In genomic region chr4:81919238-81919637, GRCh38 we compare ENCODE assay signal across 9 cellular contexts.
DNase-seq lines count a peak whose midpoint lies in the region; ATAC-seq and TF ChIP-seq lines count a peak whose summit lies in the region.
"Had no signal": no experiment of that assay in that cellular context is flagged by ENCODE, and none has a peak within 500 bp of the region (broad histone marks: within the 10 kb centered on the region; RNA-seq: fewer than 3 reads in every experiment).

No MANE protein-coding gene starts in this region.

- no peaks in the 10 kb centered on the region for H3K36me3 ChIP-seq in neural progenitor cell

- ATAC-seq in GM19025 (IDR thresholded peaks at IDR 0.05; ENCODE audit: low read depth, unreplicated experiment) (peak; percentile 65), HG03442 (IDR thresholded peaks at IDR 0.05; ENCODE audit: unreplicated experiment) (peak; percentile 56), activated B cell treated with CpG ODN at 0.5 μM for 24 hours (ENCODE audit: low read depth) (peak; percentile 72), HG03460 (IDR thresholded peaks at IDR 0.05; ENCODE audit: unreplicated experiment) (no peak)

- intact Hi-C loops in activated B cell treated with CpG ODN at 0.5 μM for 24 hours (cut with micrococcal nuclease) = loop anchor here (1.0 to 10.0 kb wide), 4 partner anchors 74 to 513 kb away; no protein-coding TSS in a partner anchor

- H2AFZ ChIP-seq in neural progenitor cell (replicated peaks) = no peak overlapping the region

- H3K9me3 Mint-ChIP-seq in activated B cell treated with CpG ODN at 0.5 μM for 24 hours (no peaks in the 10 kb centered on the region), neural progenitor cell (no peaks in the 10 kb centered on the region)

- no peaks in the 10 kb centered on the region for H3K4me1 Mint-ChIP-seq in activated B cell treated with CpG ODN at 0.5 μM for 24 hours
- H3K4me1 Mint-ChIP-seq in neural progenitor cell = peaks cover 11% of the 10 kb centered on the region

- H3K4me3 Mint-ChIP-seq in activated B cell treated with CpG ODN at 0.5 μM for 24 hours (no peak overlapping the region), neural progenitor cell (no peak overlapping the region)
- H3K4me3 Mint-ChIP-seq: IgD-negative memory B cell had no signal

- H3K4me1 ChIP-seq in neural progenitor cell = peaks cover 4% of the 10 kb centered on the region

- H3K27me3 ChIP-seq in neural progenitor cell = no peaks in the 10 kb centered on the region

- H3K9ac ChIP-seq in neural progenitor cell = no peak overlapping the region

- CTCF ChIA-PET in activated B cell treated with CpG ODN at 0.5 μM for 24 hours (lab: Charles Lee) = interaction anchor here (0.8 to 2.2 kb wide), 7 partner anchors 9 to 454 kb away, joined by 3 to 10 read pairs (median 5); no protein-coding TSS in a partner anchor

- H3K36me3 Mint-ChIP-seq in activated B cell treated with CpG ODN at 0.5 μM for 24 hours (ENCODE audit: low read depth) (no peaks in the 10 kb centered on the region), neural progenitor cell (no peaks in the 10 kb centered on the region)
- H3K36me3 Mint-ChIP-seq: IgD-negative memory B cell had no signal

- H3F3A ChIP-seq in neural progenitor cell (ENCODE audit: low read depth) = no peaks in the 10 kb centered on the region

- H3K79me2 ChIP-seq in neural progenitor cell (ENCODE audit: low read depth) = no peaks in the 10 kb centered on the region

- POLR2A ChIA-PET in activated B cell treated with CpG ODN at 0.5 μM for 24 hours (lab: Charles Lee) = no interaction called here

- no peak overlapping the region for H3K4me2 ChIP-seq in neural progenitor cell

- TF ChIP-seq CTCF in activated B cell treated with CpG ODN at 0.5 μM for 24 hours (IDR thresholded peaks at IDR 0.05) (no peak), neural progenitor cell (IDR thresholded peaks at IDR 0.05) (peak; percentile 51)

- DNase-seq in COLO829 (ENCODE audit: low spot score) (peak; percentile 42), activated B cell treated with CpG ODN at 0.5 μM for 24 hours (no peak), neural progenitor cell (ENCODE audit: low spot score) (peak; percentile 53), NCI-H774 (lab: John Stamatoyannopoulos, UW) (no peak)
- no peak for DNase-seq in activated naive CD4-positive, alpha-beta T cell treated with Interleukin-2 at 50 U/mL for 16 hours

- H3K4me3 ChIP-seq in neural progenitor cell = no peak overlapping the region

- peaks cover 9% of the 10 kb centered on the region for H3K27me3 Mint-ChIP-seq in activated B cell treated with CpG ODN at 0.5 μM for 24 hours
- H3K27me3 Mint-ChIP-seq in neural progenitor cell (ENCODE audit: insufficient read depth, low read depth) = peaks cover 6% of the 10 kb centered on the region

- H3K27ac ChIP-seq in neural progenitor cell = no peak overlapping the region

- H3K27ac Mint-ChIP-seq in activated B cell treated with CpG ODN at 0.5 μM for 24 hours (no peak overlapping the region), neural progenitor cell (no peak overlapping the region)
- H3K27ac Mint-ChIP-seq: IgD-negative memory B cell had no signal

- H4K20me1 ChIP-seq in neural progenitor cell (ENCODE audit: low read depth) = no peaks in the 10 kb centered on the region

- no peaks in the 10 kb centered on the region for H3K9me3 ChIP-seq in neural progenitor cell (ENCODE audit: low read depth)

Comparison
In these comparisons a context has a peak if more than half of its experiments do, and no peak if none do; other contexts are left out.
1. DNase-seq: peak in COLO829 (single experiment) and neural progenitor cell (single experiment); none in activated B cell treated with CpG ODN at 0.5 μM for 24 hours (single experiment), activated naive CD4-positive, alpha-beta T cell treated with Interleukin-2 at 50 U/mL for 16 hours (single experiment) and NCI-H774 (single experiment).